In the genomic region with DNA sequence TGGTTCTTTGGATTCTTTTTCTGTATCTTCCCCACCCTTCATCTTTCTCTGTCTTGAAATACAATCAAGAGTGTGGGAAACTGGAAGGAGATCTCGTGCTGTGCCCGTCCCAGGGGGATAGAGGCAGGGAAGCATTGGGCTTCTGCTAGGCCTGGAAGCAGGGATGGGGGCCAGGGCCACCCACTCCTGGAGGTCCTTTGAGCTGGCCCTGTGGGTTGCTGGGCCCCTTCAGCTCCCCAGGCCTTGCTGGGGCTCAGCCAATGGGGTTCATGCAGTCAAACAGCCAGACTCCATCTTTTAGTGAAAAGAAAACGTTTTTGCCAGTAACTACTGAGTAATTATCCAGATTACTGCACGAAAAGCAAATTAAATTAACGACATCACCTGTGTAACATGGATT, we compare ENCODE assay signal across 23 cellular contexts.
DNase-seq lines count a peak whose midpoint lies in the region; TF ChIP-seq lines count a peak whose summit lies in the region.
"Had no signal": no experiment of that assay in that cellular context is flagged by ENCODE, and none has a peak within 500 bp of the region (broad histone marks: within the 10 kb centered on the region; RNA-seq: fewer than 3 reads in every experiment).

No MANE protein-coding gene starts in this region.

- in situ Hi-C loops in GM13976 (cut with MboI; ENCODE audit: low sequenced_read_pairs, unreplicated experiment), result no loop called here

- no peaks in the 10 kb centered on the region for H3K27me3 Mint-ChIP-seq in nephron progenitor cell (ENCODE audit: low read depth, poor library complexity)
- H3K27me3 Mint-ChIP-seq: activated naive CD8-positive, alpha-beta T cell treated with anti-CD3 and anti-CD28 coated beads for 36 hours; CD4-positive, CD25-positive, alpha-beta regulatory T cell; dendritic cell treated with granulocyte-macrophage colony-stimulating factor and Interleukin-4, amounts not matched to agents 40 ng/mL and 50 ng/mL, for 4 days had no signal

- H3K36me3 Mint-ChIP-seq in nephron progenitor cell (ENCODE audit: low read depth), result peaks cover 65% of the 10 kb centered on the region
- H3K36me3 Mint-ChIP-seq: activated naive CD8-positive, alpha-beta T cell treated with anti-CD3 and anti-CD28 coated beads for 36 hours had no signal

- H3K4me3 Mint-ChIP-seq in nephron progenitor cell, result no peak overlapping the region
- H3K4me3 Mint-ChIP-seq: activated naive CD8-positive, alpha-beta T cell treated with anti-CD3 and anti-CD28 coated beads for 36 hours; activated T-helper 1 cell treated with anti-CD3 and anti-CD28 coated beads, Interleukin-12 subunit alpha, Interleukin-12 subunit beta, Interleukin-2, Interleukin-4 antibody, amounts not matched to agents 30 ng/mL and 10 ng/mL and 1 ng/mL, durations not matched to agents 14 hours and 24 hours and 36 hours; CD4-positive, CD25-positive, alpha-beta regulatory T cell; dendritic cell treated with granulocyte-macrophage colony-stimulating factor and Interleukin-4, amounts not matched to agents 40 ng/mL and 50 ng/mL, for 4 days had no signal

- H3K9me3 Mint-ChIP-seq in nephron progenitor cell, result no peaks in the 10 kb centered on the region
- H3K9me3 Mint-ChIP-seq: activated naive CD8-positive, alpha-beta T cell treated with anti-CD3 and anti-CD28 coated beads for 36 hours; activated T-helper 1 cell treated with anti-CD3 and anti-CD28 coated beads, Interleukin-12 subunit alpha, Interleukin-12 subunit beta, Interleukin-2, Interleukin-4 antibody, amounts not matched to agents 30 ng/mL and 10 ng/mL and 1 ng/mL, durations not matched to agents 14 hours and 24 hours and 36 hours; CD4-positive, CD25-positive, alpha-beta regulatory T cell; dendritic cell treated with granulocyte-macrophage colony-stimulating factor and Interleukin-4, amounts not matched to agents 40 ng/mL and 50 ng/mL, for 4 days had no signal

- H3K27ac Mint-ChIP-seq in nephron progenitor cell, result peak overlapping the region; percentile 84
- H3K27ac Mint-ChIP-seq: activated naive CD8-positive, alpha-beta T cell treated with anti-CD3 and anti-CD28 coated beads for 36 hours; activated T-helper 1 cell treated with anti-CD3 and anti-CD28 coated beads, Interleukin-12 subunit alpha, Interleukin-12 subunit beta, Interleukin-2, Interleukin-4 antibody, amounts not matched to agents 30 ng/mL and 10 ng/mL and 1 ng/mL, durations not matched to agents 14 hours and 24 hours and 36 hours; dendritic cell treated with granulocyte-macrophage colony-stimulating factor and Interleukin-4, amounts not matched to agents 40 ng/mL and 50 ng/mL, for 4 days had no signal

- TF ChIP-seq CTCF in GM13976 (IDR thresholded peaks at IDR 0.05; ENCODE audit: borderline replicate concordance, control extremely low read depth, extremely low read depth, insufficient read depth, missing control alignments) (no peak), nephron progenitor cell (IDR thresholded peaks at IDR 0.05) (no peak)

- peaks cover 32% of the 10 kb centered on the region for H3K4me1 Mint-ChIP-seq in nephron progenitor cell

- DNase-seq in NCI-H82 (lab: John Stamatoyannopoulos, UW) (peak; percentile 85), NCI-H82 treated with DMSO at 0.1 percent for 48 hours (lab: John Stamatoyannopoulos, UW; ENCODE audit: unreplicated experiment) (no peak), GM13976 (ENCODE audit: low spot score) (peak; percentile 4), NCI-H774 (lab: John Stamatoyannopoulos, UW) (peak; percentile 27), nephron progenitor cell (no peak), UCSD-AML1 (lab: John Stamatoyannopoulos, UW; ENCODE audit: unreplicated experiment) (no peak), T1000 (lab: John Stamatoyannopoulos, UW) (no peak), iPS-NIHi7 (ENCODE audit: extremely low spot score) (no peak)
- DNase-seq: activated naive CD8-positive, alpha-beta T cell treated with anti-CD3 and anti-CD28 coated beads for 36 hours; CD4-positive, CD25-positive, alpha-beta regulatory T cell; GOT3; hypothalamus; left lung; MV-4-11; NCI-H2029; NCI-H524 treated with DMSO at 0.1 percent for 48 hours; nucleus accumbens; psoas muscle; stimulated activated CD4-positive, alpha-beta T cell treated with anti-CD3 and anti-CD28 coated beads, Interleukin-15, amount 100 ng/mL, for 24 hours; stimulated activated naive CD4-positive, alpha-beta T cell treated with Interleukin-2 at 50 U/mL for 16 hours; T-helper 1 cell had no signal

Comparison
In these comparisons a context has a peak if more than half of its experiments do, and no peak if none do; other contexts are left out.
1. DNase-seq: peak in NCI-H82 (single experiment), GM13976 (single experiment) and NCI-H774 (single experiment); none in NCI-H82 treated with DMSO at 0.1 percent for 48 hours (single experiment), nephron progenitor cell (single experiment), UCSD-AML1 (single experiment), T1000 (single experiment) and iPS-NIHi7 (single experiment).